ENCODE assay signal across 16 cellular contexts in genomic region chr6:317452-318144, GRCh38. TPM values are rescaled to one million over a fixed set of nuclear protein-coding genes. Genes with fewer than 3 reads are reported as not detected.
DNase-seq lines count a peak whose midpoint lies in the region; ATAC-seq and TF ChIP-seq lines count a peak whose summit lies in the region.
"Had no signal": no experiment of that assay in that cellular context is flagged by ENCODE, and none has a peak within 500 bp of the region (broad histone marks: within the 10 kb centered on the region; RNA-seq: fewer than 3 reads in every experiment).

No MANE protein-coding gene starts in this region.

- H3K9me3 Mint-ChIP-seq in activated naive CD4-positive, alpha-beta T cell treated with anti-CD3 and anti-CD28 coated beads, Interleukin-2, amount 50 U/mL, for 72 hours, result peaks cover 0 to 3% of the 10 kb centered on the region in 2 donors

- DNase-seq in OCI-LY7 (ENCODE audit: low spot score), result no peak
- no peak for DNase-seq in MV-4-11 (lab: John Stamatoyannopoulos, UW)
- DNase-seq in NCI-H2029 (lab: John Stamatoyannopoulos, UW), result no peak
- DNase-seq in activated naive CD4-positive, alpha-beta T cell treated with anti-CD3 and anti-CD28 coated beads, Interleukin-2, amount 50 U/mL, for 72 hours (ENCODE audit: low spot score in 2 of 2), result no peak
- DNase-seq in Ammon's horn (ENCODE audit: low spot score), result no peak
- DNase-seq: activated T-cell treated with anti-CD3 and anti-CD28 coated beads for 4 hours; kidney glomerular epithelial cell; NCI-H1092 treated with DMSO at 0.1 percent for 48 hours; occipital lobe; stimulated activated CD4-positive, alpha-beta T cell treated with anti-CD3 and anti-CD28 coated beads, Interleukin-2, amount 100 ng/mL, for 48 hours; T1000; tibial artery had no signal

- H3K36me3 Mint-ChIP-seq in activated naive CD4-positive, alpha-beta T cell treated with anti-CD3 and anti-CD28 coated beads, Interleukin-2, amount 50 U/mL, for 72 hours, result peaks cover 3 to 8% of the 10 kb centered on the region in 2 donors

- BruUV-seq in OCI-LY7 (replicated peaks; lab: Mats Ljungman, UMichigan), result no TSS peak

- H3K4me1 ChIP-seq in BLaER1, result peaks cover 65% of the 10 kb centered on the region
- H3K4me1 ChIP-seq in OCI-LY7 (ENCODE audit: insufficient read depth, low read length, poor library complexity, severe bottlenecking), result peaks cover 100% of the 10 kb centered on the region
- H3K4me1 ChIP-seq: tibial artery had no signal

- H3K79me2 ChIP-seq in OCI-LY7 (ENCODE audit: insufficient read depth, low read depth, low read length), result peaks cover 26% of the 10 kb centered on the region; the same call in 1 of the 2 replicates

- no peaks in the 10 kb centered on the region for H3K9me2 ChIP-seq in OCI-LY7 (ENCODE audit: insufficient read depth, low read length)

- H3K9ac ChIP-seq in BLaER1, result peak overlapping the region; percentile 11; the same call in 1 of the 2 replicates

- POLR2A ChIA-PET in OCI-LY7 (lab: Charles Lee), result interaction anchor here (0.6 to 8.7 kb wide), 20 partner anchors 9 to 136 kb away, joined by 3 to 98 read pairs (median 4); partner anchors contain the start of gene DUSP22

- H4K20me1 ChIP-seq in BLaER1 (no peaks in the 10 kb centered on the region; the same call in 1 of the 2 replicates), OCI-LY7 (ENCODE audit: insufficient read depth, low read length) (no peaks in the 10 kb centered on the region)

- intact Hi-C loops in OCI-LY7 (cut with micrococcal nuclease; ENCODE audit: unreplicated experiment), result no loop called here

- CTCF ChIA-PET in OCI-LY7 (lab: Charles Lee; ENCODE audit: unreplicated experiment), result interaction anchor here (0.5 to 2.6 kb wide), 6 partner anchors 9 to 145 kb away, joined by 3 to 11 read pairs (median 3); partner anchors contain the start of gene DUSP22

- H3K9me3 ChIP-seq in BLaER1 (no peaks in the 10 kb centered on the region), OCI-LY7 (ENCODE audit: low read length) (no peaks in the 10 kb centered on the region)
- H3K9me3 ChIP-seq: tibial artery had no signal

- H2AFZ ChIP-seq in OCI-LY7 (ENCODE audit: low read length), result no peak overlapping the region

- H3K27ac ChIP-seq in BLaER1 (peak overlapping the region; percentile 51), OCI-LY7 (ENCODE audit: low read depth, low read length, poor library complexity, severe bottlenecking) (peak overlapping the region; percentile 50)
- H3K27ac ChIP-seq: cardiac muscle cell, tibial artery had no signal

- H3K27ac Mint-ChIP-seq in activated naive CD4-positive, alpha-beta T cell treated with anti-CD3 and anti-CD28 coated beads, Interleukin-2, amount 50 U/mL, for 72 hours, result no peak overlapping the region

- peak overlapping the region; percentile 62 for H3K4me2 ChIP-seq in BLaER1
- peak overlapping the region; percentile 34 for H3K4me2 ChIP-seq in OCI-LY7 (ENCODE audit: low read length)

- TF ChIP-seq CTCF in OCI-LY7 (conservative IDR thresholded peaks at IDR 0.05; ENCODE audit: low read length), result no peak

- peaks cover 39% of the 10 kb centered on the region; the same call in 1 of the 2 replicates for H3K36me3 ChIP-seq in BLaER1
- H3K36me3 ChIP-seq in OCI-LY7 (ENCODE audit: insufficient read depth, low read length), result peaks cover 34% of the 10 kb centered on the region
- H3K36me3 ChIP-seq: cardiac muscle cell, tibial artery had no signal

- H3K4me3 ChIP-seq in BLaER1 (no peak overlapping the region), OCI-LY7 (ENCODE audit: low read depth, low read length, poor library complexity, severe bottlenecking) (no peak overlapping the region)
- H3K4me3 ChIP-seq: cardiac muscle cell, tibial artery had no signal

- no peaks in the 10 kb centered on the region for H3K27me3 ChIP-seq in BLaER1
- H3K27me3 ChIP-seq: cardiac muscle cell, tibial artery had no signal

- ATAC-seq in GM18907 (IDR thresholded peaks at IDR 0.05; ENCODE audit: unreplicated experiment) (peak; percentile 34), HG02759 (IDR thresholded peaks at IDR 0.05; ENCODE audit: unreplicated experiment) (peak; percentile 24)
- no peak for ATAC-seq in activated naive CD4-positive, alpha-beta T cell treated with anti-CD3 and anti-CD28 coated beads, Interleukin-2, amount 50 U/mL, for 72 hours

RNA-seq across cellular contexts. Expression of gene DUSP22, which starts 25.3 kb away (rescaled TPM):
- 133 and 149 TPM in 2 replicates for total RNA-seq in OCI-LY7 (2014; rRNA removed; shearing (Covaris generic))
- 171 and 215 TPM in 2 replicates for total RNA-seq in OCI-LY7 (2022)
- total RNA-seq in activated naive CD4-positive, alpha-beta T cell treated with anti-CD3 and anti-CD28 coated beads, Interleukin-2, amount 50 U/mL, for 72 hours, result 10 to 100 TPM; 22.2 to 33.3 TPM

Comparison
In these comparisons a context has a peak if more than half of its experiments do, and no peak if none do; other contexts are left out.
1. ATAC-seq: peak in GM18907 (single experiment) and HG02759 (single experiment); none in activated naive CD4-positive, alpha-beta T cell treated with anti-CD3 and anti-CD28 coated beads, Interleukin-2, amount 50 U/mL, for 72 hours (0 of 2).